Comparison of ENCODE assay signal across 15 cellular contexts in genomic region chr11:123360267-123360936, GRCh38.
DNase-seq lines count a peak whose midpoint lies in the region; ATAC-seq and TF ChIP-seq lines count a peak whose summit lies in the region.
"Had no signal": no experiment of that assay in that cellular context is flagged by ENCODE, and none has a peak within 500 bp of the region (broad histone marks: within the 10 kb centered on the region; RNA-seq: fewer than 3 reads in every experiment).

No MANE protein-coding gene starts in this region.

- TF ChIP-seq POLR2A in prostate gland (IDR thresholded peaks at IDR 0.05) = no peak

- H3K4me3 ChIP-seq in left ventricle myocardium inferior (peak overlapping the region; percentile 71), prostate gland (no peak overlapping the region)
- H3K4me3 ChIP-seq: BLaER1, MG63 had no signal

- H3K4me1 ChIP-seq in left ventricle myocardium inferior = peaks cover 47% of the 10 kb centered on the region
- no peaks in the 10 kb centered on the region for H3K4me1 ChIP-seq in prostate gland (replicated peaks)

- H3K9me3 ChIP-seq in left ventricle myocardium inferior (replicated peaks) (no peaks in the 10 kb centered on the region), prostate gland (no peaks in the 10 kb centered on the region)
- H3K9me3 ChIP-seq: BLaER1, MG63 had no signal

- no peaks in the 10 kb centered on the region for H3K36me3 ChIP-seq in left ventricle myocardium inferior
- H3K36me3 ChIP-seq in prostate gland = no peaks in the 10 kb centered on the region
- H3K36me3 ChIP-seq: BLaER1, MG63 had no signal

- peak overlapping the region; percentile 2 for H3K4me3 Mint-ChIP-seq in T-helper 2 cell treated with Interferon-gamma antibody and Interleukin-4, amounts not matched to agents 5 μg/mL and 100 μg/mL, for 36 hours
- H3K4me3 Mint-ChIP-seq in brain = peak overlapping the region; percentile 28 to 91 (median 62)
- H3K4me3 Mint-ChIP-seq in stimulated activated naive CD8-positive, alpha-beta T cell treated with anti-CD3 and anti-CD28 coated beads, Interleukin-15, amount 100 ng/mL, for 72 hours = peak overlapping the region; percentile 25 to 46

- no peaks in the 10 kb centered on the region for H3K9me3 Mint-ChIP-seq in T-helper 2 cell treated with Interferon-gamma antibody and Interleukin-4, amounts not matched to agents 5 μg/mL and 100 μg/mL, for 36 hours
- H3K9me3 Mint-ChIP-seq in brain = peaks cover 0 to 3% (median 0%) of the 10 kb centered on the region in 5 experiments
- H3K9me3 Mint-ChIP-seq in stimulated activated naive CD8-positive, alpha-beta T cell treated with anti-CD3 and anti-CD28 coated beads, Interleukin-15, amount 100 ng/mL, for 72 hours = no peaks in the 10 kb centered on the region

- 89% methylated on average over 10 of the region's 10 CpGs for WGBS in prostate gland

- intact Hi-C loops in left ventricle myocardium inferior (cut with micrococcal nuclease) = no loop called here
- intact Hi-C loops in cardiac septum (cut with DNase I) = loop anchor here (5.0 kb wide), 1 partner anchor 112 kb away; no protein-coding TSS in a partner anchor
- intact Hi-C loops in prostate gland (cut with DNase I) = no loop called here

- peaks cover 6% of the 10 kb centered on the region for H3K27me3 Mint-ChIP-seq in T-helper 2 cell treated with Interferon-gamma antibody and Interleukin-4, amounts not matched to agents 5 μg/mL and 100 μg/mL, for 36 hours (ENCODE audit: low read depth)
- H3K27me3 Mint-ChIP-seq in brain = peaks cover 37% of the 10 kb centered on the region
- peaks cover 70% of the 10 kb centered on the region for H3K27me3 Mint-ChIP-seq in stimulated activated naive CD8-positive, alpha-beta T cell treated with anti-CD3 and anti-CD28 coated beads, Interleukin-15, amount 100 ng/mL, for 72 hours

- no peak for DNase-seq in T-helper 2 cell treated with Interferon-gamma antibody and Interleukin-4, amounts not matched to agents 5 μg/mL and 100 μg/mL, for 36 hours (ENCODE audit: low spot score)
- DNase-seq in T-helper 2 cell (no peak), left ventricle myocardium inferior (no peak), cardiac septum (ENCODE audit: low spot score) (no peak), prostate gland (ENCODE audit: low spot score) (no peak)
- DNase-seq in stimulated activated naive CD8-positive, alpha-beta T cell treated with anti-CD3 and anti-CD28 coated beads, Interleukin-15, amount 100 ng/mL, for 72 hours = no peak
- DNase-seq: 8988T, KG1, MG63, NCI-H1092 treated with DMSO at 0.1 percent for 48 hours, NCI-H187, NCI-H748 treated with DMSO at 0.1 percent for 48 hours had no signal

- H3K4me1 Mint-ChIP-seq in T-helper 2 cell treated with Interferon-gamma antibody and Interleukin-4, amounts not matched to agents 5 μg/mL and 100 μg/mL, for 36 hours (ENCODE audit: low read depth) = peaks cover 48% of the 10 kb centered on the region
- H3K4me1 Mint-ChIP-seq in brain = peaks cover 64% of the 10 kb centered on the region
- H3K4me1 Mint-ChIP-seq in stimulated activated naive CD8-positive, alpha-beta T cell treated with anti-CD3 and anti-CD28 coated beads, Interleukin-15, amount 100 ng/mL, for 72 hours = peaks cover 50% of the 10 kb centered on the region

- no peak for ATAC-seq in stimulated activated naive CD8-positive, alpha-beta T cell treated with anti-CD3 and anti-CD28 coated beads, Interleukin-15, amount 100 ng/mL, for 72 hours
- ATAC-seq in HG03354 (IDR thresholded peaks at IDR 0.05; ENCODE audit: poor library complexity, severe bottlenecking, unreplicated experiment) = no peak

- H3K27ac ChIP-seq in left ventricle myocardium inferior (replicated peaks) (peak overlapping the region; percentile 93), prostate gland (no peak overlapping the region)
- H3K27ac ChIP-seq: BLaER1 had no signal

- no peaks in the 10 kb centered on the region for H3K36me3 Mint-ChIP-seq in T-helper 2 cell treated with Interferon-gamma antibody and Interleukin-4, amounts not matched to agents 5 μg/mL and 100 μg/mL, for 36 hours (ENCODE audit: low read depth)
- no peaks in the 10 kb centered on the region for H3K36me3 Mint-ChIP-seq in brain

- H3K27ac Mint-ChIP-seq in T-helper 2 cell treated with Interferon-gamma antibody and Interleukin-4, amounts not matched to agents 5 μg/mL and 100 μg/mL, for 36 hours = no peak overlapping the region
- peak overlapping the region in 3 of 5 experiments; percentile 9 to 23 (median 18) for H3K27ac Mint-ChIP-seq in brain
- H3K27ac Mint-ChIP-seq in stimulated activated naive CD8-positive, alpha-beta T cell treated with anti-CD3 and anti-CD28 coated beads, Interleukin-15, amount 100 ng/mL, for 72 hours = no peak overlapping the region

- no peak for TF ChIP-seq CTCF in left ventricle myocardium inferior (IDR thresholded peaks at IDR 0.05; ENCODE audit: borderline replicate concordance)
- no peak for TF ChIP-seq CTCF in brain (conservative IDR thresholded peaks at IDR 0.05)
- no peak for TF ChIP-seq CTCF in prostate gland (IDR thresholded peaks at IDR 0.05)

- peaks cover 91% of the 10 kb centered on the region for H3K27me3 ChIP-seq in left ventricle myocardium inferior (ENCODE audit: low read depth)
- no peaks in the 10 kb centered on the region for H3K27me3 ChIP-seq in prostate gland (replicated peaks; ENCODE audit: insufficient read depth)

Comparison
In these comparisons a context has a peak if more than half of its experiments do, and no peak if none do; other contexts are left out.
1. H3K27ac Mint-ChIP-seq: peak in brain (3 of 5); none in T-helper 2 cell treated with Interferon-gamma antibody and Interleukin-4, amounts not matched to agents 5 μg/mL and 100 μg/mL, for 36 hours (single experiment) and stimulated activated naive CD8-positive, alpha-beta T cell treated with anti-CD3 and anti-CD28 coated beads, Interleukin-15, amount 100 ng/mL, for 72 hours (0 of 2).
2. H3K4me3 Mint-ChIP-seq: peak in every context shown above with its lines; median percentile 62 in brain; 36 in stimulated activated naive CD8-positive, alpha-beta T cell treated with anti-CD3 and anti-CD28 coated beads, Interleukin-15, amount 100 ng/mL, for 72 hours; 2 in T-helper 2 cell treated with Interferon-gamma antibody and Interleukin-4, amounts not matched to agents 5 μg/mL and 100 μg/mL, for 36 hours.